Comparison of ENCODE assay signal across 1 cellular context in genomic region chr17:31295489-31295871, GRCh38.
TF ChIP-seq lines count a peak whose summit lies in the region.

No MANE protein-coding gene starts in this region.

TF ChIP-seq in K562, 482 proteins besides CTCF, POLR2A, EP300 and RAD21 (continued from another document):
- TF ChIP-seq GATAD2B (IDR thresholded peaks at IDR 0.05; ENCODE audit: borderline replicate concordance) (no peak), USF2 (CRISPR knock-in tag; IDR thresholded peaks at IDR 0.05) (peak; percentile 19; the same call in 1 of the 2 replicates), RAD51 (IDR thresholded peaks at IDR 0.05; ENCODE audit: borderline replicate concordance, low read depth) (peak; percentile 31; the same call in 1 of the 2 replicates), TFE3 (CRISPR knock-in tag; IDR thresholded peaks at IDR 0.05) (peak; percentile 93)
- TF ChIP-seq, protein P1, sequence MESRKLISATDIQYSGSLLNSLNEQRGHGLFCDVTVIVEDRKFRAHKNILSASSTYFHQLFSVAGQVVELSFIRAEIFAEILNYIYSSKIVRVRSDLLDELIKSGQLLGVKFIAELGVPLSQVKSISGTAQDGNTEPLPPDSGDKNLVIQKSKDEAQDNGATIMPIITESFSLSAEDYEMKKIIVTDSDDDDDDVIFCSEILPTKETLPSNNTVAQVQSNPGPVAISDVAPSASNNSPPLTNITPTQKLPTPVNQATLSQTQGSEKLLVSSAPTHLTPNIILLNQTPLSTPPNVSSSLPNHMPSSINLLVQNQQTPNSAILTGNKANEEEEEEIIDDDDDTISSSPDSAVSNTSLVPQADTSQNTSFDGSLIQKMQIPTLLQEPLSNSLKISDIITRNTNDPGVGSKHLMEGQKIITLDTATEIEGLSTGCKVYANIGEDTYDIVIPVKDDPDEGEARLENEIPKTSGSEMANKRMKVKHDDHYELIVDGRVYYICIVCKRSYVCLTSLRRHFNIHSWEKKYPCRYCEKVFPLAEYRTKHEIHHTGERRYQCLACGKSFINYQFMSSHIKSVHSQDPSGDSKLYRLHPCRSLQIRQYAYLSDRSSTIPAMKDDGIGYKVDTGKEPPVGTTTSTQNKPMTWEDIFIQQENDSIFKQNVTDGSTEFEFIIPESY (CRISPR knock-in tag; IDR thresholded peaks at IDR 0.05), result no peak
TF ChIP-seq in K562: peak in this region for 3.
